Comparison of ENCODE assay signal across 16 cellular contexts in the genomic region with DNA sequence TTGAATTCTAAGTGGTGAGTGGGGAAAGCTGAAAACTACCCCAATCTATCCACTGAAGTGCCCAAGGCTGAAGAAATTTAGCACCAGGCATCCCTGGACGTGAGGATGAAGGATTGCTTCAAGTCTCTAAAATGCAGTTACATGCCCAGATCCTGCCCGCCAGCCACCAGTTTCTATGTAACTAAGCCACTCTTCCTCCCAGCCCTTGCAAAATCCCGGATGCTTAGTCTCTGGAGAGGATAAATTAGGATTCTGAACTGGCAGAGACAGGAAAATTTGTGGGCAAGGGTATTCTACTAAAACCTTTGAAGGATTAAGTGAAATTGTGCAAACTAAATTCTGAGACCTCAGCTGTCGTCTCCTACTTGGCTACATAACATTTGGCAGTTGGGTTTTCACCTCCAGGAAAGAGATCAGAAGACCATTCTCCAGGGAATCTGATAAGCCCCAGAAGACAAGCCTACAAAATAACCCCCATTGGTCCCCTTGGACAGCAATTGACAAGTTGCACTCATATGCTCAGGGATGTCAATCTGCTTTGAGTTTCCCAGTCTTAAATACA.
DNase-seq lines count a peak whose midpoint lies in the region; ATAC-seq, FAIRE-seq and TF ChIP-seq lines count a peak whose summit lies in the region.
"Had no signal": no experiment of that assay in that cellular context is flagged by ENCODE, and none has a peak within 500 bp of the region (broad histone marks: within the 10 kb centered on the region; RNA-seq: fewer than 3 reads in every experiment).

No MANE protein-coding gene starts in this region.

- TF ChIP-seq CTCF in keratinocyte (optimal IDR thresholded peaks at IDR 0.05 in 1 of 3, IDR thresholded peaks at IDR 0.05 in 1 of 3, conservative IDR thresholded peaks at IDR 0.05 in 1 of 3; ENCODE audit: extremely low read depth in 1 of 3, insufficient read depth in 2 of 3, low read length in 3 of 3) (no peak), PC-3 (conservative IDR thresholded peaks at IDR 0.05; ENCODE audit: low read depth, low read length) (no peak)

- no peaks in the 10 kb centered on the region for H3K9me1 ChIP-seq in keratinocyte (ENCODE audit: control insufficient read depth, extremely low read depth, insufficient read depth, low read length)

- H3F3A ChIP-seq in PC-3 (ENCODE audit: low read length, unreplicated experiment) = no peaks in the 10 kb centered on the region

- no peak for TF ChIP-seq POLR2A in H54 (IDR thresholded peaks at IDR 0.05; ENCODE audit: low read depth, low read length)

- no TSS peak for BruUV-seq in PC-3 (replicated peaks; lab: Mats Ljungman, UMichigan)

- peaks cover 0 to 30% of the 10 kb centered on the region in 2 experiments for H3K36me3 ChIP-seq in keratinocyte (ENCODE audit: control insufficient read depth in 2 of 2, extremely low read depth in 1 of 2, insufficient read depth in 2 of 2, low read length in 2 of 2)
- H3K36me3 ChIP-seq in PC-3 (ENCODE audit: low read depth, low read length) = no peaks in the 10 kb centered on the region
- H3K36me3 ChIP-seq: BE2C had no signal

- FAIRE-seq in keratinocyte (lab: Jason Lieb, UNC) = no peak
- no peak for FAIRE-seq in H54 (lab: Jason Lieb, UNC)
- FAIRE-seq: A204.1, G401.6, GM12891 had no signal

- no peaks in the 10 kb centered on the region for H4K20me1 ChIP-seq in keratinocyte (ENCODE audit: control insufficient read depth, extremely low read depth, insufficient read depth, low read length)
- no peaks in the 10 kb centered on the region for H4K20me1 ChIP-seq in PC-3 (ENCODE audit: low read length)

- intact Hi-C loops in PC-3 (cut with micrococcal nuclease) = loop anchor here (5.0 kb wide), 1 partner anchor 284 kb away; no protein-coding TSS in a partner anchor

- H3K4me2 ChIP-seq in keratinocyte (ENCODE audit: control insufficient read depth, extremely low read depth, insufficient read depth, low read depth, low read length) (peak overlapping the region; percentile 18), PC-3 (ENCODE audit: low read length) (no peak overlapping the region)
- H3K4me2 ChIP-seq: GM23338 had no signal

- H3K79me2 ChIP-seq in keratinocyte (ENCODE audit: control insufficient read depth, insufficient read depth, low read length) (peaks cover 93% of the 10 kb centered on the region), PC-3 (ENCODE audit: low read length) (no peaks in the 10 kb centered on the region)

- no peak overlapping the region for H2AFZ ChIP-seq in keratinocyte (ENCODE audit: control insufficient read depth, low read length)
- H2AFZ ChIP-seq in PC-3 (ENCODE audit: low read length) = no peak overlapping the region
- H2AFZ ChIP-seq: GM23338 had no signal

- H3K4me3 ChIP-seq in keratinocyte (ENCODE audit: control insufficient read depth in 2 of 3, extremely low read depth in 1 of 3, insufficient read depth in 2 of 3, low read depth in 1 of 3, low read length in 3 of 3) (no peak overlapping the region), PC-3 (ENCODE audit: low read length) (no peak overlapping the region)
- H3K4me3 ChIP-seq: GM23338 had no signal

- H3K27me3 ChIP-seq in keratinocyte (ENCODE audit: control insufficient read depth, extremely low read depth, insufficient read depth, low read length) = no peaks in the 10 kb centered on the region
- no peaks in the 10 kb centered on the region for H3K27me3 ChIP-seq in PC-3 (ENCODE audit: low read length)
- H3K27me3 ChIP-seq: BE2C had no signal

- H3K9me2 ChIP-seq in PC-3 (replicated peaks; ENCODE audit: low read length) = no peaks in the 10 kb centered on the region

- peaks cover 43% of the 10 kb centered on the region for H3K4me1 ChIP-seq in keratinocyte (ENCODE audit: control insufficient read depth, extremely low read depth, insufficient read depth, low read length)
- peaks cover 25% of the 10 kb centered on the region for H3K4me1 ChIP-seq in PC-3 (ENCODE audit: insufficient read depth, low read length)
- H3K4me1 ChIP-seq: BE2C had no signal

- H3K27ac ChIP-seq in keratinocyte (ENCODE audit: control insufficient read depth, insufficient read depth, low read length) (no peak overlapping the region), PC-3 (ENCODE audit: low read length) (no peak overlapping the region)

- H3K9me3 ChIP-seq in keratinocyte (ENCODE audit: control insufficient read depth, low read depth, low read length) (no peaks in the 10 kb centered on the region), PC-3 (ENCODE audit: low read length) (no peaks in the 10 kb centered on the region)
- H3K9me3 ChIP-seq: BE2C had no signal

- CTCF ChIA-PET in PC-3 (lab: Charles Lee) = no interaction called here

- H3K9ac ChIP-seq in keratinocyte (ENCODE audit: control insufficient read depth, extremely low read depth, insufficient read depth, low read length) (no peak overlapping the region), PC-3 (ENCODE audit: low read length) (no peak overlapping the region)

- DNase-seq in D341Med (ENCODE audit: low spot score) (peak; percentile 80), MV-4-11 (lab: John Stamatoyannopoulos, UW) (peak; percentile 23), keratinocyte (ENCODE audit: low read depth, low spot score) (no peak), hypothalamus (lab: John Stamatoyannopoulos, UW) (no peak), PC-3 (no peak), H54 (ENCODE audit: insufficient read length, low spot score) (no peak)
- DNase-seq: BE2C; CD4-positive, CD25-positive, alpha-beta regulatory T cell; DMS79 treated with DMSO at 0.1 percent for 48 hours; EL; H9 had no signal

- POLR2A ChIA-PET in PC-3 (lab: Charles Lee; ENCODE audit: unreplicated experiment) = no interaction called here

- dilution Hi-C loops in keratinocyte (cut with MboI; ENCODE audit: extremely low pct_ligation_motif_present, low sequenced_read_pairs) = no loop called here

- ATAC-seq in PC-3 = no peak
- no peak for ATAC-seq in HG03139 (IDR thresholded peaks at IDR 0.05; ENCODE audit: unreplicated experiment)
- ATAC-seq: GM23338 had no signal

Comparison
In these comparisons a context has a peak if more than half of its experiments do, and no peak if none do; other contexts are left out.
1. DNase-seq: peak in D341Med (single experiment) and MV-4-11 (single experiment); none in keratinocyte (single experiment), hypothalamus (0 of 51), PC-3 (single experiment) and H54 (single experiment).